ENCODE assay signal across 29 cellular contexts in genomic region chr1:242754926-242755325, GRCh38.
"Had no signal": no experiment of that assay in that cellular context is flagged by ENCODE, and none has a peak within 500 bp of the region (broad histone marks: within the 10 kb centered on the region; RNA-seq: fewer than 3 reads in every experiment).

No MANE protein-coding gene starts in this region.

- H3K4me1 ChIP-seq: colonic mucosa, esophagus muscularis mucosa, esophagus squamous epithelium, foreskin keratinocyte, gastrocnemius medialis, gastroesophageal sphincter, heart left ventricle, heart right ventricle had no signal

- FAIRE-seq: colon, endometrium, endothelial cell of umbilical vein, frontal cortex had no signal

- H3K9me3 ChIP-seq: colonic mucosa, esophagus muscularis mucosa, esophagus squamous epithelium, gastrocnemius medialis, gastroesophageal sphincter, heart left ventricle had no signal

- H3K4me1 Mint-ChIP-seq: endodermal cell had no signal

- H3K4me3 ChIP-seq: colonic mucosa, coronary artery, dorsolateral prefrontal cortex, esophagus muscularis mucosa, esophagus squamous epithelium, gastrocnemius medialis, gastroesophageal sphincter, heart left ventricle, heart right ventricle had no signal

- H3K9me3 Mint-ChIP-seq: endodermal cell had no signal

- H3K27me3 ChIP-seq: colonic mucosa, dorsolateral prefrontal cortex, esophagus muscularis mucosa, esophagus squamous epithelium, foreskin keratinocyte, gastrocnemius medialis, gastroesophageal sphincter, heart left ventricle, heart right ventricle had no signal

- ATAC-seq: effector memory CD8-positive, alpha-beta T cell; esophagus mucosa; foreskin keratinocyte; gastrocnemius medialis; gastroesophageal sphincter had no signal

- H3K36me3 ChIP-seq: colonic mucosa, esophagus muscularis mucosa, esophagus squamous epithelium, gastrocnemius medialis, gastroesophageal sphincter, heart left ventricle, heart right ventricle had no signal

- H3K27me3 Mint-ChIP-seq: dendritic cell treated with granulocyte-macrophage colony-stimulating factor and Interleukin-4, amounts not matched to agents 40 ng/mL and 50 ng/mL, for 4 days; effector memory CD8-positive, alpha-beta T cell had no signal

- H3K27ac ChIP-seq: colonic mucosa, coronary artery, dorsolateral prefrontal cortex, epithelial cell of prostate, esophagus muscularis mucosa, esophagus squamous epithelium, foreskin keratinocyte, gastrocnemius medialis, gastroesophageal sphincter, heart left ventricle, heart right ventricle had no signal

- H3K4me3 Mint-ChIP-seq: dendritic cell treated with granulocyte-macrophage colony-stimulating factor and Interleukin-4, amounts not matched to agents 40 ng/mL and 50 ng/mL, for 4 days; effector memory CD8-positive, alpha-beta T cell; endodermal cell had no signal

- H3K27ac Mint-ChIP-seq: dendritic cell treated with granulocyte-macrophage colony-stimulating factor and Interleukin-4, amounts not matched to agents 40 ng/mL and 50 ng/mL, for 4 days; effector memory CD8-positive, alpha-beta T cell; endodermal cell had no signal

- DNase-seq: colonic mucosa; cortex of kidney; dermis blood vessel endothelial cell; dorsolateral prefrontal cortex; effector CD4-positive, alpha-beta T cell; effector CD8-positive, alpha-beta T cell; effector memory CD4-positive, alpha-beta T cell; effector memory CD8-positive, alpha-beta T cell; endodermal cell; erythroblast; esophagus squamous epithelium; foreskin fibroblast; foreskin keratinocyte; foreskin melanocyte; gastrocnemius medialis; glutamatergic neuron; head of caudate nucleus; heart left ventricle; heart right ventricle had no signal
